Comparison of ENCODE assay signal across 8 cellular contexts in the genomic region with DNA sequence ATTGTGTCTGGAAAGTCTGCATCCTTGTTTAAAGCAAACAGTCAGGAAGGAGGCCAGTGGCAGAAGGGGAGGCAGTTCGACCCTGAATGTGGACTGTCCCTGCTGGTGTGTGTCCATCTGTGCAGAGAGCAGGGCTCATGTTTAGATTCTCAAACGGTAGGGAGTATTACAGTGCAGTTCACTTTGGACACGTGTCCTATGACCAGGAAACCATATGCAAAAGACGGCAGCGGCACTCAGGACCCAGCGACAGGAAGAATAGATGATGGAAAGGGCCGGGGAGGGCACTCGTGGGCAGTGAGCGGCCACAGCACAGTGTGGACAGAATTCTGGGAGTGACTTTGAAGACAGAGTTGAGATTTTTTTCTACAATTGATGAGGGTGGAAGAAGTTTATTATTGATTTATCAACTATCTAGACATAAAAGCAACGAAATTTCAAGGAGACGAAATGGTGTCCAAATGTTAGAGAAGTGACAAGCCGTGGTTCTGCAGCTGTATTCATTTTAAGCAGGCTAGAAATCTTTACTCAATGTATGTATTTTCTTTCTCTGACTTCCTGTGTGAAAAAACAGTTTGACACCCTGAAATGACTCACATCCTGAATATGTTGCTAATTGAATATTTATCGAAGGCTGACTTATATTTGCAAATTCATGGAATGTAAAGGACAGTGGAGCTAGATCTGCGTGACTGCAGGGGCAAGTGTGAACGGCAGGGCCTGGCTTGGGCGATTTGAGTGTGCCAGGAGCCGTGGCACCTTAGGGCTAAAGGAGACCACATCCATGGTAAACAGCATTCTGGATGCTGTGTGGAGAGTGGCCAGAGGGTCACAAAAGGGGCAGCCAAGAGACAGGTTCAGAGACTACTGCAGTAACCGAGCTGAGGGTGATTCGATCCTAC.
DNase-seq lines count a peak whose midpoint lies in the region; ATAC-seq lines count a peak whose summit lies in the region.

No MANE protein-coding gene starts in this region.

- H3K4me3 Mint-ChIP-seq in IgD-negative memory B cell = peak overlapping the region; percentile 30 to 93 (median 76)
- H3K4me3 Mint-ChIP-seq in natural killer cell treated with Interleukin-12 subunit alpha and Interleukin-12 subunit beta and Interleukin-15 and Interleukin-18, amount 100 ng/mL, for 72 hours = peak overlapping the region; percentile 90

- H3K36me3 Mint-ChIP-seq in IgD-negative memory B cell = peaks cover 2% of the 10 kb centered on the region
- H3K36me3 Mint-ChIP-seq in activated naive CD4-positive, alpha-beta T cell treated with anti-CD3 and anti-CD28 coated beads, Interleukin-2, amount 50 U/mL, for 72 hours = peaks cover 18 to 19% of the 10 kb centered on the region in 2 donors
- H3K36me3 Mint-ChIP-seq in natural killer cell treated with Interleukin-12 subunit alpha and Interleukin-12 subunit beta and Interleukin-15 and Interleukin-18, amount 100 ng/mL, for 72 hours = peaks cover 10% of the 10 kb centered on the region

- no peaks in the 10 kb centered on the region for H3K27me3 Mint-ChIP-seq in IgD-negative memory B cell
- H3K27me3 Mint-ChIP-seq in natural killer cell treated with Interleukin-12 subunit alpha and Interleukin-12 subunit beta and Interleukin-15 and Interleukin-18, amount 100 ng/mL, for 72 hours = no peaks in the 10 kb centered on the region

- no peaks in the 10 kb centered on the region for H3K9me3 Mint-ChIP-seq in IgD-negative memory B cell
- peaks cover 3 to 12% of the 10 kb centered on the region in 2 donors for H3K9me3 Mint-ChIP-seq in activated naive CD4-positive, alpha-beta T cell treated with anti-CD3 and anti-CD28 coated beads, Interleukin-2, amount 50 U/mL, for 72 hours
- peaks cover 5% of the 10 kb centered on the region for H3K9me3 Mint-ChIP-seq in natural killer cell treated with Interleukin-12 subunit alpha and Interleukin-12 subunit beta and Interleukin-15 and Interleukin-18, amount 100 ng/mL, for 72 hours

- H3K4me1 Mint-ChIP-seq in IgD-negative memory B cell = peaks cover 15 to 29% (median 23%) of the 10 kb centered on the region in 3 donors
- peaks cover 58 to 68% of the 10 kb centered on the region in 2 donors for H3K4me1 Mint-ChIP-seq in natural killer cell treated with Interleukin-12 subunit alpha and Interleukin-12 subunit beta and Interleukin-15 and Interleukin-18, amount 100 ng/mL, for 72 hours (ENCODE audit: low read depth in 2 of 2)

- H3K27ac Mint-ChIP-seq in IgD-negative memory B cell = peak overlapping the region; percentile 2 to 95 (median 90)
- peak overlapping the region; percentile 79 to 83 for H3K27ac Mint-ChIP-seq in activated naive CD4-positive, alpha-beta T cell treated with anti-CD3 and anti-CD28 coated beads, Interleukin-2, amount 50 U/mL, for 72 hours
- peak overlapping the region; percentile 91 to 99 for H3K27ac Mint-ChIP-seq in natural killer cell treated with Interleukin-12 subunit alpha and Interleukin-12 subunit beta and Interleukin-15 and Interleukin-18, amount 100 ng/mL, for 72 hours

- peak; percentile 88 for ATAC-seq in GM21723 (IDR thresholded peaks at IDR 0.05; ENCODE audit: unreplicated experiment)
- ATAC-seq in activated naive CD4-positive, alpha-beta T cell treated with anti-CD3 and anti-CD28 coated beads, Interleukin-2, amount 50 U/mL, for 72 hours = peak; percentile 70 to 73
- ATAC-seq in natural killer cell treated with Interleukin-12 subunit alpha and Interleukin-12 subunit beta and Interleukin-15 and Interleukin-18, amount 100 ng/mL, for 72 hours = peak; percentile 85 to 88

- peak; percentile 33 for DNase-seq in DMS53 (lab: John Stamatoyannopoulos, UW)
- DNase-seq in DMS53 treated with DMSO at 0.1 percent for 48 hours (lab: John Stamatoyannopoulos, UW; ENCODE audit: unreplicated experiment) = no peak
- no peak for DNase-seq in activated naive CD4-positive, alpha-beta T cell treated with anti-CD3 and anti-CD28 coated beads, Interleukin-2, amount 50 U/mL, for 72 hours (ENCODE audit: low spot score in 2 of 2)
- DNase-seq in natural killer cell treated with Interleukin-12 subunit alpha and Interleukin-12 subunit beta and Interleukin-15 and Interleukin-18, amount 100 ng/mL, for 72 hours (ENCODE audit: low spot score) = peak; percentile 79
- DNase-seq in T1000 (lab: John Stamatoyannopoulos, UW) = no peak
- DNase-seq in NCI-H128 (lab: John Stamatoyannopoulos, UW; ENCODE audit: unreplicated experiment) = no peak

Comparison
In these comparisons a context has a peak if more than half of its experiments do, and no peak if none do; other contexts are left out.
1. DNase-seq: peak in DMS53 (single experiment) and natural killer cell treated with Interleukin-12 subunit alpha and Interleukin-12 subunit beta and Interleukin-15 and Interleukin-18, amount 100 ng/mL, for 72 hours (single experiment); none in DMS53 treated with DMSO at 0.1 percent for 48 hours (single experiment), activated naive CD4-positive, alpha-beta T cell treated with anti-CD3 and anti-CD28 coated beads, Interleukin-2, amount 50 U/mL, for 72 hours (0 of 2), T1000 (single experiment) and NCI-H128 (single experiment).
2. Peak in every context shown above with its lines, with median percentiles within 50 percentile points of each other: ATAC-seq and H3K27ac Mint-ChIP-seq.